ENCODE assay signal across 1 cellular context in the genomic region with DNA sequence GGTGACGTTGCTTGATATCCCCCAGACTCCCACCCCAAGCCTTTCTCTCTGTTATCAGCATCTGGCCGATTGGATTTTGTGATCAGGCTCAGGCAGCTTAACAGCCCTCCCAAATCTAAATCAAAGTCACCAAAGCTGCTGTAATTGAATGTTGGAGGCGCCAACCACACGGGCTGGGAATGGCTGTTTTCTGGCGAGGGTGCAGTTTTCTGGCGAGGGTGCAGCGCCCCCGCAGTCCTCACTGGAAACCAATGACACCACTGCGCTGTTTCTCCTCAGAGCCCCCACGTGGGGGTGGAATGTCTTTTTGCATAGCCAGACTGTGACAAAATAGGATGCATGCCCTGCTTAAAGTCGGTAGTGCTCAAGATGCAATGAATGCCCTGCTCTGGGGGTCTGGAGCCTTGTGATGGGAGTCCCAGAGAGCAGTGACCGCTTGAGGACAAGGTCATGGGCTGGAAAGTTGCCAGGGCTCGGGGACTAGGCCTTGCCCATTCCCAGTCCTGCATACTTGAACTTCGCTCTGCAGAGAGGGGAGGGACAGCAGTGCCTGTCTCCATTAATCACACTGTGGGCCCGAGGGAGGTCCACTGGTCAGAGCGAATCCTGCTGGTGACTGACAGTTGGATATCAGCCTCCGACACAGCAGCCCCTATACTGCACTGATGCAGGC.
A peak's percentile ranks its signal among the peaks of the same experiment; 100 is the strongest.
TF ChIP-seq lines count a peak whose summit lies in the region.

No MANE protein-coding gene starts in this region.

TF ChIP-seq in HepG2, 621 proteins besides CTCF, POLR2A, EP300 and RAD21 (continued from another document and continues in another):
- TF ChIP-seq, protein P1, sequence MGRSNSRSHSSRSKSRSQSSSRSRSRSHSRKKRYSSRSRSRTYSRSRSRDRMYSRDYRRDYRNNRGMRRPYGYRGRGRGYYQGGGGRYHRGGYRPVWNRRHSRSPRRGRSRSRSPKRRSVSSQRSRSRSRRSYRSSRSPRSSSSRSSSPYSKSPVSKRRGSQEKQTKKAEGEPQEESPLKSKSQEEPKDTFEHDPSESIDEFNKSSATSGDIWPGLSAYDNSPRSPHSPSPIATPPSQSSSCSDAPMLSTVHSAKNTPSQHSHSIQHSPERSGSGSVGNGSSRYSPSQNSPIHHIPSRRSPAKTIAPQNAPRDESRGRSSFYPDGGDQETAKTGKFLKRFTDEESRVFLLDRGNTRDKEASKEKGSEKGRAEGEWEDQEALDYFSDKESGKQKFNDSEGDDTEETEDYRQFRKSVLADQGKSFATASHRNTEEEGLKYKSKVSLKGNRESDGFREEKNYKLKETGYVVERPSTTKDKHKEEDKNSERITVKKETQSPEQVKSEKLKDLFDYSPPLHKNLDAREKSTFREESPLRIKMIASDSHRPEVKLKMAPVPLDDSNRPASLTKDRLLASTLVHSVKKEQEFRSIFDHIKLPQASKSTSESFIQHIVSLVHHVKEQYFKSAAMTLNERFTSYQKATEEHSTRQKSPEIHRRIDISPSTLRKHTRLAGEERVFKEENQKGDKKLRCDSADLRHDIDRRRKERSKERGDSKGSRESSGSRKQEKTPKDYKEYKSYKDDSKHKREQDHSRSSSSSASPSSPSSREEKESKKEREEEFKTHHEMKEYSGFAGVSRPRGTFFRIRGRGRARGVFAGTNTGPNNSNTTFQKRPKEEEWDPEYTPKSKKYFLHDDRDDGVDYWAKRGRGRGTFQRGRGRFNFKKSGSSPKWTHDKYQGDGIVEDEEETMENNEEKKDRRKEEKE (IDR thresholded peaks at IDR 0.05) = no peak
- no peak for TF ChIP-seq RNF2 (conservative IDR thresholded peaks at IDR 0.05; ENCODE audit: low read depth)
- TF ChIP-seq FLYWCH1 (CRISPR knock-in tag; IDR thresholded peaks at IDR 0.05) = no peak
- no peak for TF ChIP-seq ZFP41 (CRISPR knock-in tag; IDR thresholded peaks at IDR 0.05; ENCODE audit: borderline replicate concordance)
- TF ChIP-seq ZNF468 (CRISPR knock-in tag; IDR thresholded peaks at IDR 0.05) = no peak
- TF ChIP-seq KAT7 (CRISPR knock-in tag; IDR thresholded peaks at IDR 0.05; ENCODE audit: borderline replicate concordance) = no peak
- TF ChIP-seq, protein P2, sequence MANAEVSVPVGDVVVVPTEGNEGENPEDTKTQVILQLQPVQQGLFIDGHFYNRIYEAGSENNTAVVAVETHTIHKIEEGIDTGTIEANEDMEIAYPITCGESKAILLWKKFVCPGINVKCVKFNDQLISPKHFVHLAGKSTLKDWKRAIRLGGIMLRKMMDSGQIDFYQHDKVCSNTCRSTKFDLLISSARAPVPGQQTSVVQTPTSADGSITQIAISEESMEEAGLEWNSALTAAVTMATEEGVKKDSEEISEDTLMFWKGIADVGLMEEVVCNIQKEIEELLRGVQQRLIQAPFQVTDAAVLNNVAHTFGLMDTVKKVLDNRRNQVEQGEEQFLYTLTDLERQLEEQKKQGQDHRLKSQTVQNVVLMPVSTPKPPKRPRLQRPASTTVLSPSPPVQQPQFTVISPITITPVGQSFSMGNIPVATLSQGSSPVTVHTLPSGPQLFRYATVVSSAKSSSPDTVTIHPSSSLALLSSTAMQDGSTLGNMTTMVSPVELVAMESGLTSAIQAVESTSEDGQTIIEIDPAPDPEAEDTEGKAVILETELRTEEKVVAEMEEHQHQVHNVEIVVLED (CRISPR knock-in tag; IDR thresholded peaks at IDR 0.05; ENCODE audit: borderline replicate concordance) = no peak
- peak; percentile 59; the same call in 1 of the 2 replicates for TF ChIP-seq ARNTL (CRISPR knock-in tag; IDR thresholded peaks at IDR 0.05)
- 0 out of 2 replicates have a peak, but pooled peaks have one; percentile 35 for TF ChIP-seq RBAK (CRISPR knock-in tag; IDR thresholded peaks at IDR 0.05)
- no peak for TF ChIP-seq ZNF460 (CRISPR knock-in tag; IDR thresholded peaks at IDR 0.05; ENCODE audit: borderline replicate concordance)
- no peak for TF ChIP-seq BRD4 (CRISPR knock-in tag; IDR thresholded peaks at IDR 0.05)
- TF ChIP-seq NCOR1 (IDR thresholded peaks at IDR 0.05; ENCODE audit: borderline replicate concordance, low read length) = peak; percentile 61; the same call in 1 of the 2 replicates
- no peak for TF ChIP-seq BRCA1 (CRISPR knock-in tag; IDR thresholded peaks at IDR 0.05)
- no peak for TF ChIP-seq CBX1 (IDR thresholded peaks at IDR 0.05; ENCODE audit: low read depth)
- TF ChIP-seq, protein P3, sequence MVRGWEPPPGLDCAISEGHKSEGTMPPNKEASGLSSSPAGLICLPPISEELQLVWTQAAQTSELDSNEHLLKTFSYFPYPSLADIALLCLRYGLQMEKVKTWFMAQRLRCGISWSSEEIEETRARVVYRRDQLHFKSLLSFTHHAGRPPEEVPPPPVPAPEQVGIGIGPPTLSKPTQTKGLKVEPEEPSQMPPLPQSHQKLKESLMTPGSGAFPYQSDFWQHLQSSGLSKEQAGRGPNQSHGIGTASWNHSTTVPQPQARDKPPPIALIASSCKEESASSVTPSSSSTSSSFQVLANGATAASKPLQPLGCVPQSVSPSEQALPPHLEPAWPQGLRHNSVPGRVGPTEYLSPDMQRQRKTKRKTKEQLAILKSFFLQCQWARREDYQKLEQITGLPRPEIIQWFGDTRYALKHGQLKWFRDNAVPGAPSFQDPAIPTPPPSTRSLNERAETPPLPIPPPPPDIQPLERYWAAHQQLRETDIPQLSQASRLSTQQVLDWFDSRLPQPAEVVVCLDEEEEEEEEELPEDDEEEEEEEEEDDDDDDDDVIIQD (CRISPR knock-in tag; IDR thresholded peaks at IDR 0.05; ENCODE audit: low read depth) = no peak
- TF ChIP-seq, protein P4, sequence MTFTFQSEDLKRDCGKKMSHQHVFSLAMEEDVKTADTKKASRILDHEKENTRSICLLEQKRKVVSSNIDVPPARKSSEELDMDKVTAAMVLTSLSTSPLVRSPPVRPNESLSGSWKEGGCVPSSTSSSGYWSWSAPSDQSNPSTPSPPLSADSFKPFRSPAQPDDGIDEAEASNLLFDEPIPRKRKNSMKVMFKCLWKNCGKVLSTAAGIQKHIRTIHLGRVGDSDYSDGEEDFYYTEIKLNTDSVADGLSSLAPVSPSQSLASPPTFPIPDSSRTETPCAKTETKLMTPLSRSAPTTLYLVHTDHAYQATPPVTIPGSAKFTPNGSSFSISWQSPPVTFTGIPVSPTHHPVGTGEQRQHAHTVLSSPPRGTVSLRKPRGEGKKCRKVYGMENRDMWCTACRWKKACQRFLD (CRISPR knock-in tag; IDR thresholded peaks at IDR 0.05; ENCODE audit: borderline replicate concordance) = no peak
- no peak for TF ChIP-seq ZNF337 (CRISPR knock-in tag; IDR thresholded peaks at IDR 0.05; ENCODE audit: borderline replicate concordance, low read depth)
- no peak for TF ChIP-seq ZNF20 (CRISPR knock-in tag; IDR thresholded peaks at IDR 0.05)
- no peak for TF ChIP-seq GATAD1 (CRISPR knock-in tag; IDR thresholded peaks at IDR 0.05)
- no peak for TF ChIP-seq TRIM24 (CRISPR knock-in tag; IDR thresholded peaks at IDR 0.05)
- no peak for TF ChIP-seq ZNF10 (CRISPR knock-in tag; IDR thresholded peaks at IDR 0.05; ENCODE audit: borderline replicate concordance, low read depth)
- TF ChIP-seq, protein P5, sequence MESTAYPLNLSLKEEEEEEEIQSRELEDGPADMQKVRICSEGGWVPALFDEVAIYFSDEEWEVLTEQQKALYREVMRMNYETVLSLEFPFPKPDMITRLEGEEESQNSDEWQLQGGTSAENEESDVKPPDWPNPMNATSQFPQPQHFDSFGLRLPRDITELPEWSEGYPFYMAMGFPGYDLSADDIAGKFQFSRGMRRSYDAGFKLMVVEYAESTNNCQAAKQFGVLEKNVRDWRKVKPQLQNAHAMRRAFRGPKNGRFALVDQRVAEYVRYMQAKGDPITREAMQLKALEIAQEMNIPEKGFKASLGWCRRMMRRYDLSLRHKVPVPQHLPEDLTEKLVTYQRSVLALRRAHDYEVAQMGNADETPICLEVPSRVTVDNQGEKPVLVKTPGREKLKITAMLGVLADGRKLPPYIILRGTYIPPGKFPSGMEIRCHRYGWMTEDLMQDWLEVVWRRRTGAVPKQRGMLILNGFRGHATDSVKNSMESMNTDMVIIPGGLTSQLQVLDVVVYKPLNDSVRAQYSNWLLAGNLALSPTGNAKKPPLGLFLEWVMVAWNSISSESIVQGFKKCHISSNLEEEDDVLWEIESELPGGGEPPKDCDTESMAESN (CRISPR knock-in tag; conservative IDR thresholded peaks at IDR 0.05) = no peak
- TF ChIP-seq, protein P6, sequence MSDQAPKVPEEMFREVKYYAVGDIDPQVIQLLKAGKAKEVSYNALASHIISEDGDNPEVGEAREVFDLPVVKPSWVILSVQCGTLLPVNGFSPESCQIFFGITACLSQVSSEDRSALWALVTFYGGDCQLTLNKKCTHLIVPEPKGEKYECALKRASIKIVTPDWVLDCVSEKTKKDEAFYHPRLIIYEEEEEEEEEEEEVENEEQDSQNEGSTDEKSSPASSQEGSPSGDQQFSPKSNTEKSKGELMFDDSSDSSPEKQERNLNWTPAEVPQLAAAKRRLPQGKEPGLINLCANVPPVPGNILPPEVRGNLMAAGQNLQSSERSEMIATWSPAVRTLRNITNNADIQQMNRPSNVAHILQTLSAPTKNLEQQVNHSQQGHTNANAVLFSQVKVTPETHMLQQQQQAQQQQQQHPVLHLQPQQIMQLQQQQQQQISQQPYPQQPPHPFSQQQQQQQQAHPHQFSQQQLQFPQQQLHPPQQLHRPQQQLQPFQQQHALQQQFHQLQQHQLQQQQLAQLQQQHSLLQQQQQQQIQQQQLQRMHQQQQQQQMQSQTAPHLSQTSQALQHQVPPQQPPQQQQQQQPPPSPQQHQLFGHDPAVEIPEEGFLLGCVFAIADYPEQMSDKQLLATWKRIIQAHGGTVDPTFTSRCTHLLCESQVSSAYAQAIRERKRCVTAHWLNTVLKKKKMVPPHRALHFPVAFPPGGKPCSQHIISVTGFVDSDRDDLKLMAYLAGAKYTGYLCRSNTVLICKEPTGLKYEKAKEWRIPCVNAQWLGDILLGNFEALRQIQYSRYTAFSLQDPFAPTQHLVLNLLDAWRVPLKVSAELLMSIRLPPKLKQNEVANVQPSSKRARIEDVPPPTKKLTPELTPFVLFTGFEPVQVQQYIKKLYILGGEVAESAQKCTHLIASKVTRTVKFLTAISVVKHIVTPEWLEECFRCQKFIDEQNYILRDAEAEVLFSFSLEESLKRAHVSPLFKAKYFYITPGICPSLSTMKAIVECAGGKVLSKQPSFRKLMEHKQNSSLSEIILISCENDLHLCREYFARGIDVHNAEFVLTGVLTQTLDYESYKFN (CRISPR knock-in tag; conservative IDR thresholded peaks at IDR 0.05) = peak; percentile 80
- no peak for TF ChIP-seq ATF7-NPFF (CRISPR knock-in tag; IDR thresholded peaks at IDR 0.05; ENCODE audit: low read depth)
- TF ChIP-seq IRF2 (CRISPR knock-in tag; IDR thresholded peaks at IDR 0.05) = 0 out of 2 replicates have a peak, but pooled peaks have one; percentile 35
- TF ChIP-seq SMAD1 (CRISPR knock-in tag; IDR thresholded peaks at IDR 0.05; ENCODE audit: borderline replicate concordance, low read depth) = no peak
- TF ChIP-seq ATF1 (CRISPR knock-in tag; IDR thresholded peaks at IDR 0.05) = no peak
- TF ChIP-seq ZFX (CRISPR knock-in tag; IDR thresholded peaks at IDR 0.05; ENCODE audit: low read depth) = peak; percentile 90
- no peak for TF ChIP-seq ZBTB20 (CRISPR knock-in tag; IDR thresholded peaks at IDR 0.05; ENCODE audit: borderline replicate concordance, low read depth)
- TF ChIP-seq PAF1 (CRISPR knock-in tag; IDR thresholded peaks at IDR 0.05) = no peak
- no peak for TF ChIP-seq ZNF546 (CRISPR knock-in tag; conservative IDR thresholded peaks at IDR 0.05)
- no peak for TF ChIP-seq GPN1 (CRISPR knock-in tag; IDR thresholded peaks at IDR 0.05; ENCODE audit: borderline replicate concordance)
- TF ChIP-seq RAD51 (IDR thresholded peaks at IDR 0.05; ENCODE audit: borderline replicate concordance) = no peak
- no peak for TF ChIP-seq KLF13 (CRISPR knock-in tag; IDR thresholded peaks at IDR 0.05)
- TF ChIP-seq, protein P7, sequence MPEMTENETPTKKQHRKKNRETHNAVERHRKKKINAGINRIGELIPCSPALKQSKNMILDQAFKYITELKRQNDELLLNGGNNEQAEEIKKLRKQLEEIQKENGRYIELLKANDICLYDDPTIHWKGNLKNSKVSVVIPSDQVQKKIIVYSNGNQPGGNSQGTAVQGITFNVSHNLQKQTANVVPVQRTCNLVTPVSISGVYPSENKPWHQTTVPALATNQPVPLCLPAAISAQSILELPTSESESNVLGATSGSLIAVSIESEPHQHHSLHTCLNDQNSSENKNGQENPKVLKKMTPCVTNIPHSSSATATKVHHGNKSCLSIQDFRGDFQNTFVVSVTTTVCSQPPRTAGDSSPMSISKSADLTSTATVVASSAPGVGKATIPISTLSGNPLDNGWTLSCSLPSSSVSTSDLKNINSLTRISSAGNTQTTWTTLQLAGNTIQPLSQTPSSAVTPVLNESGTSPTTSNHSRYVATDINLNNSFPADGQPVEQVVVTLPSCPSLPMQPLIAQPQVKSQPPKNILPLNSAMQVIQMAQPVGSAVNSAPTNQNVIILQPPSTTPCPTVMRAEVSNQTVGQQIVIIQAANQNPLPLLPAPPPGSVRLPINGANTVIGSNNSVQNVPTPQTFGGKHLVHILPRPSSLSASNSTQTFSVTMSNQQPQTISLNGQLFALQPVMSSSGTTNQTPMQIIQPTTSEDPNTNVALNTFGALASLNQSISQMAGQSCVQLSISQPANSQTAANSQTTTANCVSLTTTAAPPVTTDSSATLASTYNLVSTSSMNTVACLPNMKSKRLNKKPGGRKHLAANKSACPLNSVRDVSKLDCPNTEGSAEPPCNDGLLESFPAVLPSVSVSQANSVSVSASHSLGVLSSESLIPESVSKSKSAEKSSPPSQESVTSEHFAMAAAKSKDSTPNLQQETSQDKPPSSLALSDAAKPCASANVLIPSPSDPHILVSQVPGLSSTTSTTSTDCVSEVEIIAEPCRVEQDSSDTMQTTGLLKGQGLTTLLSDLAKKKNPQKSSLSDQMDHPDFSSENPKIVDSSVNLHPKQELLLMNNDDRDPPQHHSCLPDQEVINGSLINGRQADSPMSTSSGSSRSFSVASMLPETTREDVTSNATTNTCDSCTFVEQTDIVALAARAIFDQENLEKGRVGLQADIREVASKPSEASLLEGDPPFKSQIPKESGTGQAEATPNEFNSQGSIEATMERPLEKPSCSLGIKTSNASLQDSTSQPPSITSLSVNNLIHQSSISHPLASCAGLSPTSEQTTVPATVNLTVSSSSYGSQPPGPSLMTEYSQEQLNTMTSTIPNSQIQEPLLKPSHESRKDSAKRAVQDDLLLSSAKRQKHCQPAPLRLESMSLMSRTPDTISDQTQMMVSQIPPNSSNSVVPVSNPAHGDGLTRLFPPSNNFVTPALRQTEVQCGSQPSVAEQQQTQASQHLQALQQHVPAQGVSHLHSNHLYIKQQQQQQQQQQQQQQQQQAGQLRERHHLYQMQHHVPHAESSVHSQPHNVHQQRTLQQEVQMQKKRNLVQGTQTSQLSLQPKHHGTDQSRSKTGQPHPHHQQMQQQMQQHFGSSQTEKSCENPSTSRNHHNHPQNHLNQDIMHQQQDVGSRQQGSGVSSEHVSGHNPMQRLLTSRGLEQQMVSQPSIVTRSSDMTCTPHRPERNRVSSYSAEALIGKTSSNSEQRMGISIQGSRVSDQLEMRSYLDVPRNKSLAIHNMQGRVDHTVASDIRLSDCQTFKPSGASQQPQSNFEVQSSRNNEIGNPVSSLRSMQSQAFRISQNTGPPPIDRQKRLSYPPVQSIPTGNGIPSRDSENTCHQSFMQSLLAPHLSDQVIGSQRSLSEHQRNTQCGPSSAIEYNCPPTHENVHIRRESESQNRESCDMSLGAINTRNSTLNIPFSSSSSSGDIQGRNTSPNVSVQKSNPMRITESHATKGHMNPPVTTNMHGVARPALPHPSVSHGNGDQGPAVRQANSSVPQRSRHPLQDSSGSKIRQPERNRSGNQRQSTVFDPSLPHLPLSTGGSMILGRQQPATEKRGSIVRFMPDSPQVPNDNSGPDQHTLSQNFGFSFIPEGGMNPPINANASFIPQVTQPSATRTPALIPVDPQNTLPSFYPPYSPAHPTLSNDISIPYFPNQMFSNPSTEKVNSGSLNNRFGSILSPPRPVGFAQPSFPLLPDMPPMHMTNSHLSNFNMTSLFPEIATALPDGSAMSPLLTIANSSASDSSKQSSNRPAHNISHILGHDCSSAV (CRISPR knock-in tag; IDR thresholded peaks at IDR 0.05; ENCODE audit: borderline replicate concordance) = no peak
- TF ChIP-seq SRY (CRISPR knock-in tag; IDR thresholded peaks at IDR 0.05) = no peak
